In genomic region chr13:29704648-29705047, GRCh38 we compare ENCODE assay signal across 19 cellular contexts.
DNase-seq lines count a peak whose midpoint lies in the region; TF ChIP-seq lines count a peak whose summit lies in the region.
"Had no signal": no experiment of that assay in that cellular context is flagged by ENCODE, and none has a peak within 500 bp of the region (broad histone marks: within the 10 kb centered on the region; RNA-seq: fewer than 3 reads in every experiment).

No MANE protein-coding gene starts in this region.

- no peaks in the 10 kb centered on the region for H3K27me3 ChIP-seq in left ventricle myocardium inferior (ENCODE audit: low read depth)
- no peaks in the 10 kb centered on the region for H3K27me3 ChIP-seq in smooth muscle cell (ENCODE audit: low read depth)
- H3K27me3 ChIP-seq: BLaER1 had no signal

- H3K4me1 ChIP-seq in left ventricle myocardium inferior (peaks cover 22% of the 10 kb centered on the region), smooth muscle cell (ENCODE audit: low read depth) (peaks cover 6% of the 10 kb centered on the region)
- H3K4me1 ChIP-seq: BLaER1 had no signal

- no peak overlapping the region for H2AFZ ChIP-seq in smooth muscle cell (ENCODE audit: low read depth)
- H2AFZ ChIP-seq: PC-9 had no signal

- H3K4me1 Mint-ChIP-seq in HFFc6 (ENCODE audit: low read depth), result peaks cover 87% of the 10 kb centered on the region
- H3K4me1 Mint-ChIP-seq: stimulated activated naive CD8-positive, alpha-beta T cell treated with anti-CD3 and anti-CD28 coated beads, Interleukin-15, amount 100 ng/mL, for 72 hours had no signal

- peak; percentile 15 for DNase-seq in HFFc6
- DNase-seq in amniotic epithelial cell (ENCODE audit: low read depth), result peak; percentile 11
- DNase-seq in left ventricle myocardium inferior, result peak; percentile 23
- no peak for DNase-seq in smooth muscle cell (lab: John Stamatoyannopoulos, UW; ENCODE audit: unreplicated experiment)
- no peak for DNase-seq in activated T-cell treated with anti-CD3 and anti-CD28 coated beads, Interleukin-2, amount 50 U/mL, for 1 hour
- DNase-seq in HuH-7.5 (ENCODE audit: low spot score), result no peak
- DNase-seq in SW480 (ENCODE audit: low spot score), result no peak
- DNase-seq: activated naive CD4-positive, alpha-beta T cell treated with anti-CD3 and anti-CD28 coated beads, Interleukin-2, amount 50 U/mL, for 16 hours; activated T-cell treated with anti-CD3 and anti-CD28 coated beads, Interleukin-2, amount 50 U/mL, for 48 hours; cortex of kidney; NCI-H226; NCI-H82; PC-9; sigmoid colon; stimulated activated naive CD8-positive, alpha-beta T cell treated with anti-CD3 and anti-CD28 coated beads, Interleukin-15, amount 100 ng/mL, for 72 hours; T-helper 9 cell had no signal

- H3K9me3 Mint-ChIP-seq in HFFc6, result no peaks in the 10 kb centered on the region
- H3K9me3 Mint-ChIP-seq: stimulated activated naive CD8-positive, alpha-beta T cell treated with anti-CD3 and anti-CD28 coated beads, Interleukin-15, amount 100 ng/mL, for 72 hours had no signal

- peak overlapping the region; percentile 20; the same call in 1 of the 2 replicates for H3K27ac Mint-ChIP-seq in HFFc6
- H3K27ac Mint-ChIP-seq: stimulated activated naive CD8-positive, alpha-beta T cell treated with anti-CD3 and anti-CD28 coated beads, Interleukin-15, amount 100 ng/mL, for 72 hours; type B pancreatic cell had no signal

- no peaks in the 10 kb centered on the region for H4K20me1 ChIP-seq in smooth muscle cell (ENCODE audit: low read depth)
- H4K20me1 ChIP-seq: BLaER1 had no signal

- H3K27me3 Mint-ChIP-seq in HFFc6 (ENCODE audit: insufficient read depth), result no peaks in the 10 kb centered on the region; the same call in 1 of the 2 replicates

- H3K36me3 ChIP-seq in left ventricle myocardium inferior (no peaks in the 10 kb centered on the region), smooth muscle cell (ENCODE audit: low read depth) (no peaks in the 10 kb centered on the region)
- H3K36me3 ChIP-seq: BLaER1, sigmoid colon had no signal

- TF ChIP-seq CTCF in HFFc6 (IDR thresholded peaks at IDR 0.05) (peak; percentile 18; the same call in 1 of the 2 replicates), left ventricle myocardium inferior (IDR thresholded peaks at IDR 0.05; ENCODE audit: borderline replicate concordance) (peak; percentile 26), smooth muscle cell (IDR thresholded peaks at IDR 0.05; ENCODE audit: borderline replicate concordance, insufficient read depth, poor library complexity, severe bottlenecking) (no peak)

- peaks cover 26% of the 10 kb centered on the region for H3F3A ChIP-seq in smooth muscle cell (ENCODE audit: low read depth)

- no peak overlapping the region for H3K4me3 ChIP-seq in left ventricle myocardium inferior
- no peak overlapping the region for H3K4me3 ChIP-seq in smooth muscle cell
- H3K4me3 ChIP-seq: BLaER1, PC-9, sigmoid colon, SK-N-MC had no signal

- H3K9me3 ChIP-seq in left ventricle myocardium inferior (replicated peaks), result no peaks in the 10 kb centered on the region
- no peaks in the 10 kb centered on the region for H3K9me3 ChIP-seq in smooth muscle cell (replicated peaks; ENCODE audit: low read depth)
- H3K9me3 ChIP-seq: BLaER1, sigmoid colon had no signal

- intact Hi-C loops in left ventricle myocardium inferior (cut with micrococcal nuclease), result loop anchor here (10.0 kb wide), 1 partner anchor 190 kb away; no protein-coding TSS in a partner anchor

- H3K79me2 ChIP-seq in smooth muscle cell (ENCODE audit: low read depth), result no peaks in the 10 kb centered on the region

- H3K27ac ChIP-seq in left ventricle myocardium inferior (replicated peaks) (no peak overlapping the region), smooth muscle cell (ENCODE audit: low read depth) (peak overlapping the region; percentile 20)
- H3K27ac ChIP-seq: BLaER1, PC-9, sigmoid colon, SK-N-MC had no signal

- no peak overlapping the region for H3K4me2 ChIP-seq in smooth muscle cell
- H3K4me2 ChIP-seq: BLaER1, PC-9 had no signal

- H3K9ac ChIP-seq in smooth muscle cell (ENCODE audit: low read depth), result no peak overlapping the region
- H3K9ac ChIP-seq: BLaER1 had no signal

- 8% methylated on average over 3 of the region's 3 CpGs for WGBS in smooth muscle cell (ENCODE audit: low lambda C conversion rate)

- no peaks in the 10 kb centered on the region for H3K36me3 Mint-ChIP-seq in HFFc6 (ENCODE audit: low read depth)
- H3K36me3 Mint-ChIP-seq: type B pancreatic cell had no signal

- no peak overlapping the region for H3K4me3 Mint-ChIP-seq in HFFc6
- H3K4me3 Mint-ChIP-seq: stimulated activated naive CD8-positive, alpha-beta T cell treated with anti-CD3 and anti-CD28 coated beads, Interleukin-15, amount 100 ng/mL, for 72 hours; type B pancreatic cell had no signal

Comparison
In these comparisons a context has a peak if more than half of its experiments do, and no peak if none do; other contexts are left out.
1. DNase-seq: peak in HFFc6 (single experiment), amniotic epithelial cell (single experiment) and left ventricle myocardium inferior (single experiment); none in smooth muscle cell (single experiment), activated T-cell treated with anti-CD3 and anti-CD28 coated beads, Interleukin-2, amount 50 U/mL, for 1 hour (single experiment), HuH-7.5 (single experiment) and SW480 (single experiment).